In the genomic region with DNA sequence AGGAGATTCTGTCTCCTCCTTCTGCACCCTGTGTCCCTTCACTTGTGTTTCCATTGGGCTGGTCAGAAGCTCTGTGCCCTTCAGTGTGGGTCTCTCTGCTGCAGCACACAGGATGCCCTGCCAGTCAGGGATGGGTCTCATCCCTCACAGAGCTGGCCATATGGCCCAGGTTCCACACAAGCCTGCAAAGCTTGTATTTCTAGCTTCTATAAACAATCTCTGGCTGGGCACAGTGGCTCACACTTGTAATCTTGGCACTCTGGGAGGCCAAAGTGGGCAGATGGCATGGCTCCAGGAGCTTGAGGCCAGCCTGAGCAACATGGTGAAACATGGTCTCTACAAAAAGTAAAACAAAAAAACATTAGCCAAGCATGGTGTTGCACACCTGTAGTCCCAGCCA, we compare ENCODE assay signal across 4 cellular contexts. TPM values are rescaled to one million over a fixed set of nuclear protein-coding genes. Genes with fewer than 3 reads are reported as not detected.
"Had no signal": no experiment of that assay in that cellular context is flagged by ENCODE, and none has a peak within 500 bp of the region (broad histone marks: within the 10 kb centered on the region; RNA-seq: fewer than 3 reads in every experiment).

No MANE protein-coding gene starts in this region.

RNA-seq across cellular contexts. Expression of gene SFTPA2, which starts 54.9 kb away (rescaled TPM):
- total RNA-seq: naive thymus-derived CD8-positive, alpha-beta T cell; osteoblast; sigmoid colon; thoracic aorta had no signal
